8 cellular contexts compared by ENCODE assay signal in genomic region chr17:16286947-16287562, GRCh38.
DNase-seq lines count a peak whose midpoint lies in the region; ATAC-seq and TF ChIP-seq lines count a peak whose summit lies in the region.

No MANE protein-coding gene starts in this region.

- DNase-seq in activated CD8-positive, alpha-beta memory T cell treated with anti-CD3 and anti-CD28 coated beads, Interleukin-2, amount 50 U/mL, for 48 hours: peak; percentile 62
- DNase-seq in activated CD8-positive, alpha-beta memory T cell treated with anti-CD3 and anti-CD28 coated beads for 24 hours: no peak
- no peak for DNase-seq in astrocyte of the cerebellum (ENCODE audit: low read depth)
- DNase-seq in lung microvascular endothelial cell (ENCODE audit: low read depth in 2 of 2): peak; percentile 21 to 37
- no peak for DNase-seq in DMS153 treated with DMSO at 0.1 percent for 48 hours (lab: John Stamatoyannopoulos, UW; ENCODE audit: unreplicated experiment)

- peak; percentile 23 for TF ChIP-seq CTCF in astrocyte of the cerebellum (IDR thresholded peaks at IDR 0.05; ENCODE audit: low read depth, low read length, missing control alignments)

- H3K4me3 ChIP-seq in astrocyte of the cerebellum (ENCODE audit: low read depth, low read length): no peak overlapping the region
- no peak overlapping the region for H3K4me3 ChIP-seq in urinary bladder (ENCODE audit: low read depth, low read length)

- no peaks in the 10 kb centered on the region for H3K36me3 ChIP-seq in urinary bladder (ENCODE audit: insufficient read depth)

- in situ Hi-C loops in astrocyte of the cerebellum (cut with HindIII; ENCODE audit: low sequenced_read_pairs): loop anchor here (5.0 kb wide), 1 partner anchor 65 kb away; the partner anchor contains the start of gene CENPV

- no peaks in the 10 kb centered on the region for H3K4me1 ChIP-seq in urinary bladder (ENCODE audit: insufficient read depth)

- peak overlapping the region; percentile 93 for H3K27ac ChIP-seq in urinary bladder (ENCODE audit: low read depth)

- WGBS in urinary bladder: 63% methylated on average over 10 of the region's 10 CpGs

- peak; percentile 36 for ATAC-seq in HG03439 (IDR thresholded peaks at IDR 0.05; ENCODE audit: unreplicated experiment)
- no peak for ATAC-seq in GM18519 (IDR thresholded peaks at IDR 0.05; ENCODE audit: low FRiP score, unreplicated experiment)

Comparison
In these comparisons a context has a peak if more than half of its experiments do, and no peak if none do; other contexts are left out.
1. DNase-seq: peak in activated CD8-positive, alpha-beta memory T cell treated with anti-CD3 and anti-CD28 coated beads, Interleukin-2, amount 50 U/mL, for 48 hours (single experiment) and lung microvascular endothelial cell (2 of 2); none in activated CD8-positive, alpha-beta memory T cell treated with anti-CD3 and anti-CD28 coated beads for 24 hours (single experiment), astrocyte of the cerebellum (single experiment) and DMS153 treated with DMSO at 0.1 percent for 48 hours (single experiment).